In the genomic region with DNA sequence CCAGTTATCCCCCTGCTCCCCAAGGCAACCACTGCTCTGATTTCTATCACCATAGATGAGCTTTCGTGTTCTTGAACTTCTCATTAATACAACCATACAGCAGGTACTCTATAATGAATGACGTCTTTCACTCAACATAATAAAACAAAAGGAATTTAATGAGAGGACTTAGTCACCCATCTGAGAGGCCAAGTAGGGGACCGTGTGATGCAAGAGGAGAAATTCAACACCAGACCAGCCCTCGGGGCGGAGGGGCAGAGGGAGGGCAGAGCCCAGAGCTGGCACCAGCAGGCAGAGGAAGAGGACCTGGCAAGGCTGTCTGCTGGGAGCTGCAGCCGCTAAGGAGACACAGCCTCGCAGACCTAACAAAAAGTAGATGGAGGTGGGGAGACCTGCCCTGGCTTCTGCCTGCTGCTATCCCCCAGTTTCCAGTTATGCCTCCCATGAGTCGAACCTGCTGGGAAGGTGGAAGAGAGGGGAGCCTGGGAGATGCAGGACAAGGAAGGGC, we compare ENCODE assay signal across 10 cellular contexts. TPM values are rescaled to one million over a fixed set of nuclear protein-coding genes. Genes with fewer than 3 reads are reported as not detected.
DNase-seq lines count a peak whose midpoint lies in the region; ATAC-seq and TF ChIP-seq lines count a peak whose summit lies in the region.
"Had no signal": no experiment of that assay in that cellular context is flagged by ENCODE, and none has a peak within 500 bp of the region (broad histone marks: within the 10 kb centered on the region; RNA-seq: fewer than 3 reads in every experiment).

No MANE protein-coding gene starts in this region.

- H2AFZ ChIP-seq in fibroblast of lung (ENCODE audit: low read length) = no peak overlapping the region

- intact Hi-C loops in activated CD8-positive, alpha-beta T cell treated with anti-CD3 and anti-CD28 coated beads for 36 hours (cut with micrococcal nuclease) = no loop called here

- no peak overlapping the region for H3K4me3 Mint-ChIP-seq in activated CD8-positive, alpha-beta T cell treated with anti-CD3 and anti-CD28 coated beads for 36 hours
- no peak overlapping the region for H3K4me3 Mint-ChIP-seq in mesothelial cell of epicardium
- H3K4me3 Mint-ChIP-seq: memory B cell had no signal

- CTCF ChIA-PET in HEK293 (lab: Yijun Ruan, JAX) = interaction anchor here (0.7 to 8.2 kb wide), 4 partner anchors 19 to 140 kb away, joined by 3 to 208 read pairs (median 6); no protein-coding TSS in a partner anchor
- CTCF ChIA-PET in activated CD8-positive, alpha-beta T cell treated with anti-CD3 and anti-CD28 coated beads for 36 hours (lab: Charles Lee) = interaction anchor here (1.4 kb wide), 1 partner anchor 44 kb away, joined by 4 read pairs; no protein-coding TSS in a partner anchor

- no peaks in the 10 kb centered on the region for H3K36me3 Mint-ChIP-seq in activated CD8-positive, alpha-beta T cell treated with anti-CD3 and anti-CD28 coated beads for 36 hours (ENCODE audit: low read depth)
- H3K36me3 Mint-ChIP-seq in mesothelial cell of epicardium = no peaks in the 10 kb centered on the region

- peaks cover 2% of the 10 kb centered on the region for H3K27me3 ChIP-seq in fibroblast of lung (ENCODE audit: control insufficient read depth, insufficient read depth, low read length)
- H3K27me3 ChIP-seq: Peyer's patch had no signal

- no peaks in the 10 kb centered on the region for H3K9me3 Mint-ChIP-seq in activated CD8-positive, alpha-beta T cell treated with anti-CD3 and anti-CD28 coated beads for 36 hours
- peaks cover 3% of the 10 kb centered on the region for H3K9me3 Mint-ChIP-seq in mesothelial cell of epicardium
- H3K9me3 Mint-ChIP-seq: memory B cell had no signal

- peak; percentile 91 for DNase-seq in NCI-H69 (lab: John Stamatoyannopoulos, UW)
- peak; percentile 66 to 84 for DNase-seq in fibroblast of lung (ENCODE audit: low read depth in 2 of 2)
- DNase-seq in pons (ENCODE audit: low spot score) = peak; percentile 48
- no peak for DNase-seq in NCI-H1048 (lab: John Stamatoyannopoulos, UW)
- no peak for DNase-seq in activated CD8-positive, alpha-beta T cell treated with anti-CD3 and anti-CD28 coated beads for 36 hours
- no peak for DNase-seq in mesothelial cell of epicardium (ENCODE audit: low spot score in 2 of 2, unreplicated experiment in 2 of 2)

- H3K4me2 ChIP-seq in fibroblast of lung (ENCODE audit: extremely low read depth, insufficient read depth, low read length) = no peak overlapping the region

- no peak overlapping the region for H3K9ac ChIP-seq in fibroblast of lung (ENCODE audit: insufficient read depth, low read length)

- H3K4me3 ChIP-seq in HEK293 (ENCODE audit: low read depth, low read length) (no peak overlapping the region), fibroblast of lung (replicated peaks in 1 of 4; ENCODE audit: control extremely low read depth in 1 of 4, insufficient read depth in 1 of 4, low read depth in 3 of 4, low read length in 4 of 4) (no peak overlapping the region)
- H3K4me3 ChIP-seq: Peyer's patch had no signal

- H3K27ac Mint-ChIP-seq in activated CD8-positive, alpha-beta T cell treated with anti-CD3 and anti-CD28 coated beads for 36 hours = no peak overlapping the region
- no peak overlapping the region for H3K27ac Mint-ChIP-seq in mesothelial cell of epicardium
- H3K27ac Mint-ChIP-seq: memory B cell had no signal

- H3K79me2 ChIP-seq in fibroblast of lung (ENCODE audit: control insufficient read depth, insufficient read depth, low read length) = no peaks in the 10 kb centered on the region

- H3K27me3 Mint-ChIP-seq in activated CD8-positive, alpha-beta T cell treated with anti-CD3 and anti-CD28 coated beads for 36 hours = no peaks in the 10 kb centered on the region
- no peaks in the 10 kb centered on the region for H3K27me3 Mint-ChIP-seq in mesothelial cell of epicardium (ENCODE audit: low read depth)

- peak overlapping the region; percentile 8; the same call in 1 of the 2 replicates for H3K27ac ChIP-seq in HEK293 (ENCODE audit: extremely low read depth, low read depth, low read length)
- H3K27ac ChIP-seq in fibroblast of lung (ENCODE audit: insufficient read depth, low read length) = no peak overlapping the region
- H3K27ac ChIP-seq: Peyer's patch had no signal

- H3K9me3 ChIP-seq in HEK293 (ENCODE audit: control insufficient read depth, insufficient read depth, low read depth, low read length) = no peaks in the 10 kb centered on the region
- H3K9me3 ChIP-seq in fibroblast of lung (ENCODE audit: control insufficient read depth, insufficient read depth, low read depth, low read length) = no peaks in the 10 kb centered on the region
- H3K9me3 ChIP-seq: Peyer's patch had no signal

- TF ChIP-seq CTCF in HEK293 (tag by site-specific recombination; IDR thresholded peaks at IDR 0.05) = no peak
- TF ChIP-seq CTCF in fibroblast of lung (conservative IDR thresholded peaks at IDR 0.05 in 1 of 2, IDR thresholded peaks at IDR 0.05 in 1 of 2; ENCODE audit: low read depth in 1 of 2, low read length in 2 of 2) = no peak
- TF ChIP-seq CTCF in activated CD8-positive, alpha-beta T cell treated with anti-CD3 and anti-CD28 coated beads for 36 hours (IDR thresholded peaks at IDR 0.05) = no peak
- no peak for TF ChIP-seq CTCF in mesothelial cell of epicardium (IDR thresholded peaks at IDR 0.05; ENCODE audit: unreplicated experiment)

- no peaks in the 10 kb centered on the region for H4K20me1 ChIP-seq in fibroblast of lung (ENCODE audit: control insufficient read depth, extremely low read depth, insufficient read depth, low read length)

- POLR2A ChIA-PET in HEK293 (lab: Yijun Ruan, JAX) = interaction anchor here (1.7 kb wide), 1 partner anchor 36 kb away, joined by 3 read pairs; no protein-coding TSS in a partner anchor
- POLR2A ChIA-PET in activated CD8-positive, alpha-beta T cell treated with anti-CD3 and anti-CD28 coated beads for 36 hours (lab: Charles Lee) = no interaction called here

- H3K4me1 ChIP-seq in HEK293 (ENCODE audit: control insufficient read depth, insufficient read depth, low read length) (peaks cover 7% of the 10 kb centered on the region), fibroblast of lung (ENCODE audit: control insufficient read depth, extremely low read depth, insufficient read depth, low read length) (no peaks in the 10 kb centered on the region)
- H3K4me1 ChIP-seq: Peyer's patch had no signal

- H3K36me3 ChIP-seq in HEK293 (ENCODE audit: control insufficient read depth in 2 of 2, insufficient read depth in 1 of 2, low read length in 2 of 2) (no peaks in the 10 kb centered on the region), fibroblast of lung (ENCODE audit: control insufficient read depth, insufficient read depth, low read length) (no peaks in the 10 kb centered on the region)
- H3K36me3 ChIP-seq: Peyer's patch had no signal

- H3K4me1 Mint-ChIP-seq in activated CD8-positive, alpha-beta T cell treated with anti-CD3 and anti-CD28 coated beads for 36 hours (ENCODE audit: low read depth) = peaks cover 14% of the 10 kb centered on the region
- H3K4me1 Mint-ChIP-seq in mesothelial cell of epicardium = peaks cover 5% of the 10 kb centered on the region
- H3K4me1 Mint-ChIP-seq: memory B cell had no signal

- no peak for ATAC-seq in GM21447 (IDR thresholded peaks at IDR 0.05; ENCODE audit: unreplicated experiment)
- ATAC-seq in activated CD8-positive, alpha-beta T cell treated with anti-CD3 and anti-CD28 coated beads for 36 hours = no peak

TF ChIP-seq in HEK293, 187 proteins besides CTCF, POLR2A, EP300 and RAD21 (continues in another document):
- TF ChIP-seq ZNF843 (tag by site-specific recombination; IDR thresholded peaks at IDR 0.05) (peak; percentile 80), ZNF692 (tag by site-specific recombination; IDR thresholded peaks at IDR 0.05) (peak; percentile 93; the same call in 1 of the 2 replicates), ZNF548 (tag by site-specific recombination; IDR thresholded peaks at IDR 0.05) (no peak), ZNF544 (tag by site-specific recombination; IDR thresholded peaks at IDR 0.05) (no peak)
- TF ChIP-seq, protein P1, sequence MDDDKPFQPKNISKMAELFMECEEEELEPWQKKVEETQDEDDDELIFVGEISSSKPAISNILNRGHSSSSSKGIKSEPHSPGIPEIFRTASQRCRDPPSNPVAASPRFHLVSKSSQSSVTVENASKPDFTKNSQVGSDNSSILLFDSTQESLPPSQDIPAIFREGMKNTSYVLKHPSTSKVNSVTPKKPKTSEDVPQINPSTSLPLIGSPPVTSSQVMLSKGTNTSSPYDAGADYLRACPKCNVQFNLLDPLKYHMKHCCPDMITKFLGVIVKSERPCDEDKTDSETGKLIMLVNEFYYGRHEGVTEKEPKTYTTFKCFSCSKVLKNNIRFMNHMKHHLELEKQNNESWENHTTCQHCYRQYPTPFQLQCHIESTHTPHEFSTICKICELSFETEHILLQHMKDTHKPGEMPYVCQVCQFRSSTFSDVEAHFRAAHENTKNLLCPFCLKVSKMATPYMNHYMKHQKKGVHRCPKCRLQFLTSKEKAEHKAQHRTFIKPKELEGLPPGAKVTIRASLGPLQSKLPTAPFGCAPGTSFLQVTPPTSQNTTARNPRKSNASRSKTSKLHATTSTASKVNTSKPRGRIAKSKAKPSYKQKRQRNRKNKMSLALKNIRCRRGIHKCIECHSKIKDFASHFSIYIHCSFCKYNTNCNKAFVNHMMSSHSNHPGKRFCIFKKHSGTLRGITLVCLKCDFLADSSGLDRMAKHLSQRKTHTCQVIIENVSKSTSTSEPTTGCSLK (tag by site-specific recombination; IDR thresholded peaks at IDR 0.05) = no peak

RNA-seq across cellular contexts. Expression of gene CCN5, which starts 13.7 kb away (rescaled TPM):
- total RNA-seq in fibroblast of lung = 21.1 and 31.4 TPM in 2 replicates
- 1.6 and 122 TPM in 2 replicates for polyA plus RNA-seq in fibroblast of lung
- 2.8 and 173 TPM in 2 replicates for polyA plus RNA-seq in fibroblast of lung (2012)
- 84.6 TPM in 1 of 2 replicates, not detected in the other for polyA minus RNA-seq in fibroblast of lung (ENCODE audit: low replicate concordance)
- total RNA-seq in activated CD8-positive, alpha-beta T cell treated with anti-CD3 and anti-CD28 coated beads for 36 hours = not detected
- not detected in 3 replicates for total RNA-seq in mesothelial cell of epicardium

RNA-seq across cellular contexts. Expression of gene KCNK15, which starts 16.8 kb away (rescaled TPM):
- total RNA-seq in fibroblast of lung (1.8 and 4.1 TPM in 2 replicates), mesothelial cell of epicardium (0.16 to 0.27 TPM (median 0.20 TPM) in 3 replicates)
- 0.03 and 2.2 TPM in 2 replicates for polyA plus RNA-seq in fibroblast of lung
- polyA plus RNA-seq in fibroblast of lung (2012) = 0.10 and 2.6 TPM in 2 replicates
- 1.9 TPM in 1 of 2 replicates, not detected in the other for polyA minus RNA-seq in fibroblast of lung (ENCODE audit: low replicate concordance)
- under 1 TPM; 0.25 to 0.29 TPM for total RNA-seq in activated CD8-positive, alpha-beta T cell treated with anti-CD3 and anti-CD28 coated beads for 36 hours

Comparison
In these comparisons a context has a peak if more than half of its experiments do, and no peak if none do; other contexts are left out.
1. DNase-seq: peak in NCI-H69 (single experiment), fibroblast of lung (2 of 2) and pons (single experiment); none in NCI-H1048 (single experiment), activated CD8-positive, alpha-beta T cell treated with anti-CD3 and anti-CD28 coated beads for 36 hours (single experiment) and mesothelial cell of epicardium (0 of 2).
2. RNA of gene CCN5, which starts 13.7 kb away (total RNA-seq): 21.1 to 31.4 TPM in fibroblast of lung; not detected in activated CD8-positive, alpha-beta T cell treated with anti-CD3 and anti-CD28 coated beads for 36 hours and not detected in mesothelial cell of epicardium; every median in the first group is over 10 times any median in the second.